ENCODE assay signal across 34 cellular contexts in genomic region chr2:142670362-142670761, GRCh38.
DNase-seq lines count a peak whose midpoint lies in the region; ATAC-seq, FAIRE-seq and TF ChIP-seq lines count a peak whose summit lies in the region.
"Had no signal": no experiment of that assay in that cellular context is flagged by ENCODE, and none has a peak within 500 bp of the region (broad histone marks: within the 10 kb centered on the region; RNA-seq: fewer than 3 reads in every experiment).

No MANE protein-coding gene starts in this region.

- H3K27ac ChIP-seq in A549 (no peak overlapping the region), HEK293 (ENCODE audit: extremely low read depth, low read depth, low read length) (no peak overlapping the region), K562 (ENCODE audit: extremely low read depth, low read depth, low read length) (no peak overlapping the region), GM23248 (no peak overlapping the region), esophagus muscularis mucosa (replicated peaks in 1 of 4) (no peak overlapping the region)
- H3K27ac ChIP-seq: 22Rv1; BLaER1; BLaER1 treated with 17β-estradiol and CSF1 and Interleukin-3, amounts not matched to agents 10 nM and 100 nM; C4-2B had no signal

- no peak for TF ChIP-seq RAD21 in A549 (conservative IDR thresholded peaks at IDR 0.05 in 1 of 2, IDR thresholded peaks at IDR 0.05 in 1 of 2)
- no peak for TF ChIP-seq RAD21 in K562 (CRISPR knock-in tag; conservative IDR thresholded peaks at IDR 0.05 in 1 of 2, IDR thresholded peaks at IDR 0.05 in 1 of 2)

- H3K4me3 ChIP-seq in A549 (no peak overlapping the region), HEK293 (ENCODE audit: low read depth, low read length) (no peak overlapping the region), K562 (no peak overlapping the region), GM23248 (no peak overlapping the region), esophagus muscularis mucosa (no peak overlapping the region)
- H3K4me3 ChIP-seq: BLaER1; BLaER1 treated with 17β-estradiol and CSF1 and Interleukin-3, amounts not matched to agents 10 nM and 100 nM had no signal

- H2AFZ ChIP-seq in K562 (ENCODE audit: low read depth, low read length) (no peak overlapping the region), GM23248 (no peak overlapping the region)

- H3K9me3 ChIP-seq in A549, result no peaks in the 10 kb centered on the region
- no peaks in the 10 kb centered on the region for H3K9me3 ChIP-seq in HEK293 (ENCODE audit: control insufficient read depth, insufficient read depth, low read depth, low read length)
- H3K9me3 ChIP-seq in K562 (replicated peaks; ENCODE audit: control insufficient read depth, insufficient read depth, low read depth, low read length), result no peaks in the 10 kb centered on the region
- no peaks in the 10 kb centered on the region for H3K9me3 ChIP-seq in GM23248 (ENCODE audit: low read depth)
- H3K9me3 ChIP-seq in esophagus muscularis mucosa, result no peaks in the 10 kb centered on the region
- H3K9me3 ChIP-seq: BE2C; BLaER1; BLaER1 treated with 17β-estradiol and CSF1 and Interleukin-3, amounts not matched to agents 10 nM and 100 nM; Caco-2 had no signal

- TF ChIP-seq POLR2A in A549 (IDR thresholded peaks at IDR 0.05; ENCODE audit: low read length), result no peak
- no peak for TF ChIP-seq POLR2A in K562 (conservative IDR thresholded peaks at IDR 0.05)
- TF ChIP-seq POLR2A in esophagus muscularis mucosa (IDR thresholded peaks at IDR 0.05; ENCODE audit: low read depth), result no peak

- no peaks in the 10 kb centered on the region for H3K4me1 ChIP-seq in A549
- no peaks in the 10 kb centered on the region for H3K4me1 ChIP-seq in HEK293 (ENCODE audit: control insufficient read depth, insufficient read depth, low read length)
- H3K4me1 ChIP-seq in K562 (replicated peaks in 1 of 2; ENCODE audit: control insufficient read depth in 2 of 2, insufficient read depth in 2 of 2, low read length in 2 of 2), result no peaks in the 10 kb centered on the region
- H3K4me1 ChIP-seq in GM23248 (ENCODE audit: insufficient read depth), result no peaks in the 10 kb centered on the region
- H3K4me1 ChIP-seq in esophagus muscularis mucosa, result no peaks in the 10 kb centered on the region
- H3K4me1 ChIP-seq: BE2C; BLaER1; BLaER1 treated with 17β-estradiol and CSF1 and Interleukin-3, amounts not matched to agents 10 nM and 100 nM; Caco-2 had no signal

- intact Hi-C loops in K562 (cut with micrococcal nuclease), result no loop called here
- intact Hi-C loops in esophagus muscularis mucosa (cut with DNase I), result no loop called here

- TF ChIP-seq EP300 in A549 (IDR thresholded peaks at IDR 0.05) (no peak), K562 (IDR thresholded peaks at IDR 0.05; ENCODE audit: low read length) (no peak), esophagus muscularis mucosa (IDR thresholded peaks at IDR 0.05) (no peak)

- no peak for TF ChIP-seq CTCF in A549 (IDR thresholded peaks at IDR 0.05)
- no peak for TF ChIP-seq CTCF in HEK293 (tag by site-specific recombination; IDR thresholded peaks at IDR 0.05)
- no peak for TF ChIP-seq CTCF in K562 (IDR thresholded peaks at IDR 0.05 in 2 of 3, conservative IDR thresholded peaks at IDR 0.05 in 1 of 3; ENCODE audit: insufficient read depth in 2 of 3, low read depth in 1 of 3, low read length in 3 of 3)
- TF ChIP-seq CTCF in esophagus muscularis mucosa (IDR thresholded peaks at IDR 0.05), result no peak

- DNase-seq in A549 (ENCODE audit: low read depth in 1 of 2, low spot score in 1 of 2) (no peak), HEK293T (ENCODE audit: extremely low spot score) (no peak), K562 (ENCODE audit: extremely low read depth in 1 of 4, low spot score in 3 of 4) (no peak), MV-4-11 (lab: John Stamatoyannopoulos, UW) (no peak), GM23248 (no peak), esophagus muscularis mucosa (ENCODE audit: extremely low spot score) (no peak)
- DNase-seq: 8988T; ACHN; AML-193; BE2C; C1 segment of cervical spinal cord; Caco-2; Calu3; CD4-positive, alpha-beta memory T cell; CD4-positive, alpha-beta T cell; CD4-positive, CD25-positive, alpha-beta regulatory T cell; CD8-positive, alpha-beta memory T cell; CD8-positive, alpha-beta T cell; COR-L47; DMS 273 treated with DMSO at 0.1 percent for 48 hours; DMS153; DMS53; DMS79; DMS79 treated with DMSO at 0.1 percent for 48 hours; DND-41; EL had no signal

- no peaks in the 10 kb centered on the region for H3F3A ChIP-seq in GM23248 (ENCODE audit: insufficient read depth)

- H4K20me1 ChIP-seq in K562 (replicated peaks; ENCODE audit: control insufficient read depth, insufficient read depth, low read length) (no peaks in the 10 kb centered on the region), GM23248 (ENCODE audit: insufficient read depth) (no peaks in the 10 kb centered on the region)
- H4K20me1 ChIP-seq: BLaER1; BLaER1 treated with 17β-estradiol and CSF1 and Interleukin-3, amounts not matched to agents 10 nM and 100 nM had no signal

- H3K9ac ChIP-seq in K562 (ENCODE audit: insufficient read depth in 1 of 2, low read depth in 2 of 2, low read length in 2 of 2) (no peak overlapping the region), GM23248 (no peak overlapping the region)
- H3K9ac ChIP-seq: BLaER1; BLaER1 treated with 17β-estradiol and CSF1 and Interleukin-3, amounts not matched to agents 10 nM and 100 nM had no signal

- no peaks in the 10 kb centered on the region for H3K9me1 ChIP-seq in K562 (ENCODE audit: control insufficient read depth, insufficient read depth, low read length)

- ATAC-seq in A549, result no peak
- no peak for ATAC-seq in K562
- ATAC-seq in HG03342 (IDR thresholded peaks at IDR 0.05; ENCODE audit: unreplicated experiment), result no peak
- ATAC-seq: CD8-positive, alpha-beta T cell had no signal

- no TSS peak for BruUV-seq in K562 (replicated peaks; lab: Mats Ljungman, UMichigan)

- in situ Hi-C loops in K562 (cut with MboI), result no loop called here
- in situ Hi-C loops in GM23248 (cut with MboI), result no loop called here

- H3K36me3 ChIP-seq in HEK293 (ENCODE audit: control insufficient read depth in 2 of 2, insufficient read depth in 1 of 2, low read length in 2 of 2), result no peaks in the 10 kb centered on the region
- no peaks in the 10 kb centered on the region for H3K36me3 ChIP-seq in K562 (ENCODE audit: control insufficient read depth, insufficient read depth, low read length)
- no peaks in the 10 kb centered on the region for H3K36me3 ChIP-seq in GM23248 (ENCODE audit: low read depth)
- no peaks in the 10 kb centered on the region for H3K36me3 ChIP-seq in esophagus muscularis mucosa
- H3K36me3 ChIP-seq: BE2C; BLaER1; BLaER1 treated with 17β-estradiol and CSF1 and Interleukin-3, amounts not matched to agents 10 nM and 100 nM had no signal

- H3K4me2 ChIP-seq in A549 (no peak overlapping the region), K562 (ENCODE audit: insufficient read depth, low read length) (no peak overlapping the region), GM23248 (ENCODE audit: unreplicated experiment) (no peak overlapping the region)
- H3K4me2 ChIP-seq: BLaER1; BLaER1 treated with 17β-estradiol and CSF1 and Interleukin-3, amounts not matched to agents 10 nM and 100 nM had no signal

- no peaks in the 10 kb centered on the region for H3K9me2 ChIP-seq in GM23248 (ENCODE audit: insufficient read depth)

- POLR2A ChIA-PET in A549 (lab: Yijun Ruan, JAX) (no interaction called here), HEK293 (lab: Yijun Ruan, JAX) (no interaction called here), HEK293T (lab: Yijun Ruan, JAX) (no interaction called here), K562 (lab: Yijun Ruan, JAX) (no interaction called here)

- FAIRE-seq in A549 (lab: Jason Lieb, UNC) (no peak), K562 (lab: Jason Lieb, UNC) (no peak)
- FAIRE-seq: A204.1, D721Med had no signal

- no peaks in the 10 kb centered on the region for H3K27me3 ChIP-seq in K562 (ENCODE audit: control insufficient read depth in 2 of 2, insufficient read depth in 2 of 2, low read length in 2 of 2)
- H3K27me3 ChIP-seq in GM23248 (replicated peaks; ENCODE audit: insufficient read depth), result no peaks in the 10 kb centered on the region
- no peaks in the 10 kb centered on the region for H3K27me3 ChIP-seq in esophagus muscularis mucosa
- H3K27me3 ChIP-seq: BE2C; BLaER1; BLaER1 treated with 17β-estradiol and CSF1 and Interleukin-3, amounts not matched to agents 10 nM and 100 nM had no signal

- CTCF ChIA-PET in A549 (lab: Yijun Ruan, JAX) (interaction anchor here (1.9 kb wide), 1 partner anchor 12 kb away, joined by 7 read pairs; no protein-coding TSS in a partner anchor), HEK293 (lab: Yijun Ruan, JAX) (interaction anchor here (0.7 to 1.0 kb wide), 2 partner anchors 29 to 30 kb away, joined by 3 read pairs; no protein-coding TSS in a partner anchor), HEK293T (lab: Yijun Ruan, JAX) (interaction anchor here (0.6 kb wide), 1 partner anchor 1793 kb away, joined by 3 read pairs; no protein-coding TSS in a partner anchor), K562 (lab: Yijun Ruan, JAX; ENCODE audit: low intra/inter-chr PET ratio) (no interaction called here)

- H3K79me2 ChIP-seq in K562 (ENCODE audit: control insufficient read depth, insufficient read depth, low read length) (no peaks in the 10 kb centered on the region), GM23248 (ENCODE audit: insufficient read depth) (no peaks in the 10 kb centered on the region)

- WGBS in A549 (ENCODE audit: missing lambda C conversion rate), result 39% methylated on average over 1 of the region's 1 CpG
- 0% methylated on average over 1 of the region's 1 CpG for WGBS in K562 (ENCODE audit: insufficient coverage, low coverage, missing lambda C conversion rate)
- 0 to 5% methylated on average over 1 of the region's 1 CpG for WGBS in GM23248 (ENCODE audit: low coverage in 1 of 2, low lambda C conversion rate in 2 of 2, missing lambda C conversion rate in 2 of 2), 2 experiments
- 67% methylated on average over 1 of the region's 1 CpG for WGBS in esophagus muscularis mucosa

TF ChIP-seq in A549, 52 proteins besides CTCF, POLR2A, EP300 and RAD21:
- TF ChIP-seq MAFK (IDR thresholded peaks at IDR 0.05; ENCODE audit: partially characterized antibody) (peak; percentile 41), JUNB (IDR thresholded peaks at IDR 0.05) (no peak)

TF ChIP-seq in HEK293, 187 proteins besides CTCF, POLR2A, EP300 and RAD21:
- TF ChIP-seq KLF7 (tag by site-specific recombination; IDR thresholded peaks at IDR 0.05; ENCODE audit: borderline replicate concordance), result no peak
- TF ChIP-seq ZNF843 (tag by site-specific recombination; IDR thresholded peaks at IDR 0.05), result 0 out of 2 replicates have a peak, but pooled peaks have one; percentile 22

TF ChIP-seq in HEK293T, 16 proteins besides CTCF, POLR2A, EP300 and RAD21 (continues in another document):
- TF ChIP-seq CTBP1 (IDR thresholded peaks at IDR 0.05; ENCODE audit: borderline replicate concordance) (peak; percentile 73), L3MBTL2 (conservative IDR thresholded peaks at IDR 0.05) (no peak), NFRKB (IDR thresholded peaks at IDR 0.05) (no peak)
